13 cellular contexts compared by ENCODE assay signal in the genomic region with DNA sequence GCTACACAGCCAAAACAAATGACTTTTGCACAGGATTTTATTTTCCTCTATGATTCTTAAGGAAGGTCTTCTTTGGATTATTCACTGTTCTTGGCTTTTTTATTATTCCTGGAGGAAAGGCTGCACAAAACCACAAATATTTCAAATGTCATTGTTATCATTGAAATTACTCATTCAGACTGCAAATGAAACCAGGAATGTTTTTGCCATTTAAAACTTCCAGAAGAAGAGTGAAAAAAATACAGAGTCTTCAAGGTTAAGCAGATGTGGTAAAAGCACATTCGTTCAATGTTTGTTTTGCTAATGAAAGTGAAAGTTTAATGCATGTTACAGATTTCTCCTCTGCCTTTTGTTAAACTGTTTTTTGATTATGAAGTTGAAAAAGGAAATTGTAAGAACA.
A peak's percentile ranks its signal among the peaks of the same experiment; 100 is the strongest.
DNase-seq lines count a peak whose midpoint lies in the region; ATAC-seq, FAIRE-seq and TF ChIP-seq lines count a peak whose summit lies in the region.
"Had no signal": no experiment of that assay in that cellular context is flagged by ENCODE, and none has a peak within 500 bp of the region (broad histone marks: within the 10 kb centered on the region; RNA-seq: fewer than 3 reads in every experiment).

No MANE protein-coding gene starts in this region.

- no peak for DNase-seq in GM18507 (ENCODE audit: extremely low spot score, insufficient read length, low read depth)
- DNase-seq in RPMI7951 (ENCODE audit: low read depth) = peak; percentile 84
- DNase-seq in fibroblast of pulmonary artery (ENCODE audit: low read depth) = peak; percentile 82
- DNase-seq in smooth muscle cell (lab: John Stamatoyannopoulos, UW; ENCODE audit: unreplicated experiment) = no peak
- no peak for DNase-seq in stimulated activated CD4-positive, alpha-beta T cell treated with anti-CD3 and anti-CD28 coated beads, Interleukin-4, amount 100 ng/mL, for 4 hours
- DNase-seq in UCSD-AML1 (lab: John Stamatoyannopoulos, UW; ENCODE audit: unreplicated experiment) = no peak
- DNase-seq: activated CD4-positive, alpha-beta T cell treated with anti-CD3 and anti-CD28 coated beads, Interleukin-2, amount 50 U/mL, for 1 hour; activated naive CD4-positive, alpha-beta T cell treated with Interleukin-2 at 50 U/mL for 16 hours; left colon; NCI-H748 treated with DMSO at 0.1 percent for 48 hours had no signal

- H3K9ac ChIP-seq in smooth muscle cell (ENCODE audit: low read depth) = no peak overlapping the region
- H3K9ac ChIP-seq: parathyroid adenoma had no signal

- peak overlapping the region; percentile 29 for H3K4me3 ChIP-seq in fibroblast of pulmonary artery (replicated peaks; ENCODE audit: low read depth, low read length)
- peak overlapping the region; percentile 22 for H3K4me3 ChIP-seq in smooth muscle cell

- WGBS in smooth muscle cell (ENCODE audit: low lambda C conversion rate) = 0% methylated on average over 1 of the region's 1 CpG

- H3K36me3 ChIP-seq in smooth muscle cell (ENCODE audit: low read depth) = no peaks in the 10 kb centered on the region

- no peaks in the 10 kb centered on the region for H4K20me1 ChIP-seq in smooth muscle cell (ENCODE audit: low read depth)

- H3K27ac ChIP-seq in smooth muscle cell (ENCODE audit: low read depth) = peak overlapping the region; percentile 58
- H3K27ac ChIP-seq: parathyroid adenoma had no signal

- H3K27me3 ChIP-seq in smooth muscle cell (ENCODE audit: low read depth) = no peaks in the 10 kb centered on the region

- no peaks in the 10 kb centered on the region for H3K79me2 ChIP-seq in smooth muscle cell (ENCODE audit: low read depth)
- H3K79me2 ChIP-seq: parathyroid adenoma had no signal

- peak; percentile 24 for FAIRE-seq in GM18507 (lab: Jason Lieb, UNC)
- FAIRE-seq: H1 had no signal

- ATAC-seq in HG03520 (IDR thresholded peaks at IDR 0.05; ENCODE audit: unreplicated experiment) = no peak
- ATAC-seq: left colon had no signal

- TF ChIP-seq CTCF in fibroblast of pulmonary artery (IDR thresholded peaks at IDR 0.05; ENCODE audit: low read length, missing control alignments) = no peak
- no peak for TF ChIP-seq CTCF in smooth muscle cell (IDR thresholded peaks at IDR 0.05; ENCODE audit: borderline replicate concordance, insufficient read depth, poor library complexity, severe bottlenecking)

- H3K4me2 ChIP-seq in smooth muscle cell = peak overlapping the region; percentile 74

- H2AFZ ChIP-seq in smooth muscle cell (ENCODE audit: low read depth) = no peak overlapping the region
- H2AFZ ChIP-seq: parathyroid adenoma had no signal

- no peaks in the 10 kb centered on the region for H3K9me3 ChIP-seq in smooth muscle cell (replicated peaks; ENCODE audit: low read depth)

- peaks cover 13% of the 10 kb centered on the region for H3K4me1 ChIP-seq in smooth muscle cell (ENCODE audit: low read depth)
- H3K4me1 ChIP-seq: parathyroid adenoma had no signal

- no peaks in the 10 kb centered on the region for H3F3A ChIP-seq in smooth muscle cell (ENCODE audit: low read depth)

Comparison
In these comparisons a context has a peak if more than half of its experiments do, and no peak if none do; other contexts are left out.
1. DNase-seq: peak in RPMI7951 (single experiment) and fibroblast of pulmonary artery (single experiment); none in GM18507 (single experiment), smooth muscle cell (single experiment), stimulated activated CD4-positive, alpha-beta T cell treated with anti-CD3 and anti-CD28 coated beads, Interleukin-4, amount 100 ng/mL, for 4 hours (0 of 2) and UCSD-AML1 (single experiment).